Comparison of ENCODE assay signal across 35 cellular contexts in the genomic region with DNA sequence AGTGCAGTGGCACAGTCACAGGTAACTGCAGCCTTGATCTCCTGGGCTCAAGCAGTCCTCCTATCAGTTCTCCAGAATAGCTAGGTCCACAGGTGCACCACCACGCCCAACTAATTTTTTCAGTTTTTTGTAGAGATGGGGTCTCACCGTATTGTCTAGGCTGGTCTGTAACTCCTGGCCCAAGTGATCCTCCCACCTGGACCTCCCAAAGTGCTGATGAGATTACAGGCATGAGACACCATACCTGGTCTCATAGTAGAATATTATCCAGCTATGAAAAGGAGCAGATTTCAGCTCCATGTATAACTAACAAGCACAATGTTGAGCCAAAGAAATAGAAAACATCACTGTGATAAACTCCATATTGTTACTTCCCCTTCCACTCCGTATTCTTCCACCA.
A peak's percentile ranks its signal among the peaks of the same experiment; 100 is the strongest.
DNase-seq lines count a peak whose midpoint lies in the region; ATAC-seq, FAIRE-seq and TF ChIP-seq lines count a peak whose summit lies in the region.
"Had no signal": no experiment of that assay in that cellular context is flagged by ENCODE, and none has a peak within 500 bp of the region (broad histone marks: within the 10 kb centered on the region; RNA-seq: fewer than 3 reads in every experiment).

No MANE protein-coding gene starts in this region.

- peaks cover 57% of the 10 kb centered on the region for H3K36me3 Mint-ChIP-seq in activated CD4-positive, alpha-beta T cell treated with anti-CD3 and anti-CD28 coated beads, Interleukin-2, amount 10 ng/mL, durations not matched to agents 7 days and 5 days (ENCODE audit: low read depth)
- H3K36me3 Mint-ChIP-seq in central memory CD8-positive, alpha-beta T cell (ENCODE audit: insufficient read depth), result peaks cover 21% of the 10 kb centered on the region

- no peak for TF ChIP-seq CTCF in K562 (IDR thresholded peaks at IDR 0.05 in 2 of 3, conservative IDR thresholded peaks at IDR 0.05 in 1 of 3; ENCODE audit: insufficient read depth in 2 of 3, low read depth in 1 of 3, low read length in 3 of 3)

- H3K4me3 ChIP-seq in K562, result no peak overlapping the region
- H3K4me3 ChIP-seq: A549; BLaER1; BLaER1 treated with 17β-estradiol and CSF1 and Interleukin-3, amounts not matched to agents 10 nM and 100 nM had no signal

- WGBS in K562 (ENCODE audit: insufficient coverage, low coverage, missing lambda C conversion rate), result 96% methylated on average over 3 of the region's 3 CpGs

- POLR2A ChIA-PET in activated CD4-positive, alpha-beta T cell treated with anti-CD3 and anti-CD28 coated beads, Interleukin-2, amount 10 ng/mL, durations not matched to agents 7 days and 5 days (lab: Charles Lee), result no interaction called here
- POLR2A ChIA-PET in K562 (lab: Yijun Ruan, JAX), result interaction anchor here (0.6 to 8.5 kb wide), 10 partner anchors 8 to 63 kb away, joined by 3 to 96 read pairs (median 7); no protein-coding TSS in a partner anchor

- H3K4me2 ChIP-seq in K562 (ENCODE audit: insufficient read depth, low read length), result no peak overlapping the region
- H3K4me2 ChIP-seq: A549, BLaER1 had no signal

- no peaks in the 10 kb centered on the region for H4K20me1 ChIP-seq in K562 (replicated peaks; ENCODE audit: control insufficient read depth, insufficient read depth, low read length)
- H4K20me1 ChIP-seq: BLaER1; BLaER1 treated with 17β-estradiol and CSF1 and Interleukin-3, amounts not matched to agents 10 nM and 100 nM had no signal

- no TSS peak for BruUV-seq in K562 (replicated peaks; lab: Mats Ljungman, UMichigan)

- H3K9me3 ChIP-seq in K562 (replicated peaks; ENCODE audit: control insufficient read depth, insufficient read depth, low read depth, low read length), result no peaks in the 10 kb centered on the region
- H3K9me3 ChIP-seq: A549, BE2C had no signal

- H3K27ac ChIP-seq in K562 (ENCODE audit: extremely low read depth, low read depth, low read length), result no peak overlapping the region
- H3K27ac ChIP-seq: 22Rv1; A549; BLaER1; BLaER1 treated with 17β-estradiol and CSF1 and Interleukin-3, amounts not matched to agents 10 nM and 100 nM; C4-2B had no signal

- H3K9ac ChIP-seq in K562 (ENCODE audit: insufficient read depth in 1 of 2, low read depth in 2 of 2, low read length in 2 of 2), result no peak overlapping the region
- H3K9ac ChIP-seq: BLaER1; BLaER1 treated with 17β-estradiol and CSF1 and Interleukin-3, amounts not matched to agents 10 nM and 100 nM had no signal

- no peak for TF ChIP-seq RAD21 in K562 (CRISPR knock-in tag; conservative IDR thresholded peaks at IDR 0.05 in 1 of 2, IDR thresholded peaks at IDR 0.05 in 1 of 2)

- H3K36me3 ChIP-seq in K562 (ENCODE audit: control insufficient read depth, insufficient read depth, low read length), result peaks cover 88% of the 10 kb centered on the region

- H3K9me1 ChIP-seq in K562 (ENCODE audit: control insufficient read depth, insufficient read depth, low read length), result no peaks in the 10 kb centered on the region

- no peak overlapping the region for H2AFZ ChIP-seq in K562 (ENCODE audit: low read depth, low read length)

- no peak for DNase-seq in activated CD4-positive, alpha-beta T cell treated with anti-CD3 and anti-CD28 coated beads, Interleukin-2, amount 10 ng/mL, durations not matched to agents 7 days and 5 days
- no peak for DNase-seq in activated CD4-positive, alpha-beta T cell treated with anti-CD3 and anti-CD28 coated beads for 1 hour
- DNase-seq in K562 (ENCODE audit: extremely low read depth in 1 of 4, low spot score in 3 of 4), result no peak
- no peak for DNase-seq in central memory CD8-positive, alpha-beta T cell (ENCODE audit: low spot score in 2 of 2)
- DNase-seq in activated CD8-positive, alpha-beta memory T cell treated with anti-CD3 and anti-CD28 coated beads, Interleukin-2, amount 50 U/mL, for 4 hours, result no peak
- DNase-seq: 8988T; ACHN; AML-193; BE2C; C1 segment of cervical spinal cord; Caco-2; Calu3; CD4-positive, alpha-beta memory T cell; CD4-positive, alpha-beta T cell; CD4-positive, CD25-positive, alpha-beta regulatory T cell; CD8-positive, alpha-beta memory T cell; CD8-positive, alpha-beta T cell; COR-L47; DMS 273 treated with DMSO at 0.1 percent for 48 hours; DMS153; DMS53; DMS79; DMS79 treated with DMSO at 0.1 percent for 48 hours; DND-41; EL had no signal

- no peaks in the 10 kb centered on the region for H3K27me3 ChIP-seq in K562 (ENCODE audit: control insufficient read depth in 2 of 2, insufficient read depth in 2 of 2, low read length in 2 of 2)
- H3K27me3 ChIP-seq: BE2C; BLaER1; BLaER1 treated with 17β-estradiol and CSF1 and Interleukin-3, amounts not matched to agents 10 nM and 100 nM had no signal

- intact Hi-C loops in K562 (cut with micrococcal nuclease), result no loop called here

- peak overlapping the region; percentile 65 for H3K27ac Mint-ChIP-seq in activated CD4-positive, alpha-beta T cell treated with anti-CD3 and anti-CD28 coated beads, Interleukin-2, amount 10 ng/mL, durations not matched to agents 7 days and 5 days
- H3K27ac Mint-ChIP-seq in central memory CD8-positive, alpha-beta T cell (ENCODE audit: low read depth), result peak overlapping the region; percentile 38
- H3K27ac Mint-ChIP-seq: B cell; CD4-positive, alpha-beta T cell; CD8-positive, alpha-beta T cell had no signal

- H3K4me1 Mint-ChIP-seq in activated CD4-positive, alpha-beta T cell treated with anti-CD3 and anti-CD28 coated beads, Interleukin-2, amount 10 ng/mL, durations not matched to agents 7 days and 5 days, result no peaks in the 10 kb centered on the region
- no peaks in the 10 kb centered on the region for H3K4me1 Mint-ChIP-seq in central memory CD8-positive, alpha-beta T cell

- in situ Hi-C loops in K562 (cut with MboI), result no loop called here

- no peaks in the 10 kb centered on the region for H3K27me3 Mint-ChIP-seq in activated CD4-positive, alpha-beta T cell treated with anti-CD3 and anti-CD28 coated beads, Interleukin-2, amount 10 ng/mL, durations not matched to agents 7 days and 5 days
- H3K27me3 Mint-ChIP-seq in central memory CD8-positive, alpha-beta T cell, result no peaks in the 10 kb centered on the region
- H3K27me3 Mint-ChIP-seq: B cell; CD4-positive, alpha-beta memory T cell; CD4-positive, alpha-beta T cell; CD4-positive, CD25-positive, alpha-beta regulatory T cell; CD8-positive, alpha-beta memory T cell had no signal

- ATAC-seq in K562 (no peak), GM19455 (IDR thresholded peaks at IDR 0.05; ENCODE audit: unreplicated experiment) (no peak)
- ATAC-seq in central memory CD8-positive, alpha-beta T cell (replicated peaks; ENCODE audit: extremely low read depth, poor library complexity, severe bottlenecking), result no peak
- ATAC-seq: A549; CD8-positive, alpha-beta T cell had no signal

- H3K9me3 Mint-ChIP-seq in activated CD4-positive, alpha-beta T cell treated with anti-CD3 and anti-CD28 coated beads, Interleukin-2, amount 10 ng/mL, durations not matched to agents 7 days and 5 days, result peaks cover 11% of the 10 kb centered on the region
- peaks cover 2% of the 10 kb centered on the region for H3K9me3 Mint-ChIP-seq in central memory CD8-positive, alpha-beta T cell

- FAIRE-seq in K562 (lab: Jason Lieb, UNC), result no peak
- FAIRE-seq: A204.1, A549, D721Med had no signal

- no peaks in the 10 kb centered on the region for H3K79me2 ChIP-seq in K562 (ENCODE audit: control insufficient read depth, insufficient read depth, low read length)

- no peaks in the 10 kb centered on the region for H3K4me1 ChIP-seq in K562 (replicated peaks in 1 of 2; ENCODE audit: control insufficient read depth in 2 of 2, insufficient read depth in 2 of 2, low read length in 2 of 2)
- H3K4me1 ChIP-seq: A549, BE2C, Caco-2 had no signal

- TF ChIP-seq POLR2A in K562 (conservative IDR thresholded peaks at IDR 0.05), result no peak

- CTCF ChIA-PET in activated CD4-positive, alpha-beta T cell treated with anti-CD3 and anti-CD28 coated beads, Interleukin-2, amount 10 ng/mL, durations not matched to agents 7 days and 5 days (lab: Charles Lee), result interaction anchor here (0.6 to 1.8 kb wide), 2 partner anchors 15 to 108 kb away, joined by 3 to 5 read pairs; no protein-coding TSS in a partner anchor
- CTCF ChIA-PET in K562 (lab: Yijun Ruan, JAX; ENCODE audit: low intra/inter-chr PET ratio), result no interaction called here

- no peak overlapping the region for H3K4me3 Mint-ChIP-seq in activated CD4-positive, alpha-beta T cell treated with anti-CD3 and anti-CD28 coated beads, Interleukin-2, amount 10 ng/mL, durations not matched to agents 7 days and 5 days
- no peak overlapping the region for H3K4me3 Mint-ChIP-seq in central memory CD8-positive, alpha-beta T cell
- H3K4me3 Mint-ChIP-seq: B cell; CD14-positive monocyte; CD4-positive, alpha-beta memory T cell; CD4-positive, alpha-beta T cell; CD4-positive, CD25-positive, alpha-beta regulatory T cell; CD8-positive, alpha-beta memory T cell; CD8-positive, alpha-beta T cell had no signal

- no peak for TF ChIP-seq EP300 in K562 (IDR thresholded peaks at IDR 0.05; ENCODE audit: low read length)

TF ChIP-seq in K562, 482 proteins besides CTCF, POLR2A, EP300 and RAD21 (continues in another document):
- TF ChIP-seq NFIC (IDR thresholded peaks at IDR 0.05) (no peak), ZNF830 (CRISPR knock-in tag; IDR thresholded peaks at IDR 0.05) (no peak), KLF13 (tag; IDR thresholded peaks at IDR 0.05; ENCODE audit: borderline replicate concordance, low read depth) (no peak), ZNF551 (CRISPR knock-in tag; IDR thresholded peaks at IDR 0.05) (no peak)
- TF ChIP-seq, protein P1, sequence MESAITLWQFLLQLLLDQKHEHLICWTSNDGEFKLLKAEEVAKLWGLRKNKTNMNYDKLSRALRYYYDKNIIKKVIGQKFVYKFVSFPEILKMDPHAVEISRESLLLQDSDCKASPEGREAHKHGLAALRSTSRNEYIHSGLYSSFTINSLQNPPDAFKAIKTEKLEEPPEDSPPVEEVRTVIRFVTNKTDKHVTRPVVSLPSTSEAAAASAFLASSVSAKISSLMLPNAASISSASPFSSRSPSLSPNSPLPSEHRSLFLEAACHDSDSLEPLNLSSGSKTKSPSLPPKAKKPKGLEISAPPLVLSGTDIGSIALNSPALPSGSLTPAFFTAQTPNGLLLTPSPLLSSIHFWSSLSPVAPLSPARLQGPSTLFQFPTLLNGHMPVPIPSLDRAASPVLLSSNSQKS (CRISPR knock-in tag; IDR thresholded peaks at IDR 0.05), result no peak
- TF ChIP-seq, protein P2, sequence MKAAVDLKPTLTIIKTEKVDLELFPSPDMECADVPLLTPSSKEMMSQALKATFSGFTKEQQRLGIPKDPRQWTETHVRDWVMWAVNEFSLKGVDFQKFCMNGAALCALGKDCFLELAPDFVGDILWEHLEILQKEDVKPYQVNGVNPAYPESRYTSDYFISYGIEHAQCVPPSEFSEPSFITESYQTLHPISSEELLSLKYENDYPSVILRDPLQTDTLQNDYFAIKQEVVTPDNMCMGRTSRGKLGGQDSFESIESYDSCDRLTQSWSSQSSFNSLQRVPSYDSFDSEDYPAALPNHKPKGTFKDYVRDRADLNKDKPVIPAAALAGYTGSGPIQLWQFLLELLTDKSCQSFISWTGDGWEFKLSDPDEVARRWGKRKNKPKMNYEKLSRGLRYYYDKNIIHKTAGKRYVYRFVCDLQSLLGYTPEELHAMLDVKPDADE (conservative IDR thresholded peaks at IDR 0.05; ENCODE audit: control insufficient read depth, low read depth, low read length), result no peak
